Comparison of ENCODE assay signal across 19 cellular contexts in the genomic region with DNA sequence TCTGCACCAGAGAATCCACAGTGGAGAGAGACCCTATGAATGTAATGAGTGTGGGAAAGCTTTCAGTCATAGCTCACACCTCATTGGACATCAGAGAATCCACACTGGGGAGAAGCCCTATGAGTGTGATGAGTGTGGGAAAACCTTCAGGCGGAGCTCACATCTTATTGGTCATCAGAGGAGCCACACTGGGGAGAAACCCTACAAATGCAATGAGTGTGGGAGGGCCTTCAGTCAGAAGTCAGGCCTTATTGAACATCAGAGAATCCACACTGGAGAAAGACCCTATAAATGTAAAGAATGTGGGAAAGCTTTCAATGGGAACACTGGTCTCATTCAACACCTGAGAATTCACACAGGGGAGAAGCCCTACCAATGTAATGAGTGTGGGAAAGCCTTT. TPM values are rescaled to one million over a fixed set of nuclear protein-coding genes. Genes with fewer than 3 reads are reported as not detected.
DNase-seq lines count a peak whose midpoint lies in the region; ATAC-seq, FAIRE-seq and TF ChIP-seq lines count a peak whose summit lies in the region.
"Had no signal": no experiment of that assay in that cellular context is flagged by ENCODE, and none has a peak within 500 bp of the region (broad histone marks: within the 10 kb centered on the region; RNA-seq: fewer than 3 reads in every experiment).

No MANE protein-coding gene starts in this region.

- H2AFZ ChIP-seq in K562 (ENCODE audit: low read depth, low read length) = no peak overlapping the region

- 95% methylated on average over 1 of the region's 1 CpG for WGBS in K562 (ENCODE audit: insufficient coverage, low coverage, missing lambda C conversion rate)

- CTCF ChIA-PET in K562 (lab: Yijun Ruan, JAX; ENCODE audit: low intra/inter-chr PET ratio) = no interaction called here

- H3K9me1 ChIP-seq in K562 (ENCODE audit: control insufficient read depth, insufficient read depth, low read length) = no peaks in the 10 kb centered on the region

- POLR2A ChIA-PET in K562 (lab: Yijun Ruan, JAX) = interaction anchor here (1.0 to 4.6 kb wide), 10 partner anchors 8 to 182 kb away, joined by 3 to 50 read pairs (median 6); partner anchors contain the start of genes ZKSCAN8 and ZSCAN31

- no peak for TF ChIP-seq EP300 in K562 (IDR thresholded peaks at IDR 0.05; ENCODE audit: low read length)

- in situ Hi-C loops in ACHN (cut with HindIII; ENCODE audit: low pct_ligation_motif_present, low pct_unique_long_range_greater_than_20kb, low sequenced_read_pairs) = no loop called here
- in situ Hi-C loops in K562 (cut with MboI) = no loop called here

- DNase-seq in ACHN (peak; percentile 8), K562 (ENCODE audit: extremely low read depth in 1 of 4, low spot score in 3 of 4) (no peak), HPDE6-E6E7 (ENCODE audit: extremely low spot score) (no peak)
- no peak for DNase-seq in activated CD4-positive, alpha-beta T cell treated with anti-CD3 and anti-CD28 coated beads, Interleukin-2, amount 50 U/mL, for 4 hours
- DNase-seq: 8988T; AML-193; Caco-2; Calu3; CD4-positive, alpha-beta T cell; CD8-positive, alpha-beta T cell; DMS79 treated with DMSO at 0.1 percent for 48 hours had no signal

- peaks cover 37% of the 10 kb centered on the region for H3K9me3 ChIP-seq in BLaER1
- peaks cover 14% of the 10 kb centered on the region for H3K9me3 ChIP-seq in K562 (replicated peaks; ENCODE audit: control insufficient read depth, insufficient read depth, low read depth, low read length)
- H3K9me3 ChIP-seq: Caco-2 had no signal

- no peaks in the 10 kb centered on the region; the same call in 1 of the 3 replicates for H3K79me2 ChIP-seq in K562 (ENCODE audit: control insufficient read depth, insufficient read depth, low read length)

- TF ChIP-seq CTCF in K562 (IDR thresholded peaks at IDR 0.05 in 2 of 3, conservative IDR thresholded peaks at IDR 0.05 in 1 of 3; ENCODE audit: insufficient read depth in 2 of 3, low read depth in 1 of 3, low read length in 3 of 3) = no peak

- TF ChIP-seq POLR2A in K562 (conservative IDR thresholded peaks at IDR 0.05) = no peak

- H3K4me2 ChIP-seq in BLaER1 (no peak overlapping the region), K562 (ENCODE audit: insufficient read depth, low read length) (no peak overlapping the region)

- no TSS peak for BruUV-seq in K562 (replicated peaks; lab: Mats Ljungman, UMichigan)

- H3K4me1 ChIP-seq in BLaER1 (no peaks in the 10 kb centered on the region), K562 (replicated peaks in 1 of 2; ENCODE audit: control insufficient read depth in 2 of 2, insufficient read depth in 2 of 2, low read length in 2 of 2) (no peaks in the 10 kb centered on the region)
- H3K4me1 ChIP-seq: Caco-2 had no signal

- H3K9ac ChIP-seq in BLaER1 = no peak overlapping the region
- H3K9ac ChIP-seq in K562 (ENCODE audit: insufficient read depth in 1 of 2, low read depth in 2 of 2, low read length in 2 of 2) = no peak overlapping the region

- no peaks in the 10 kb centered on the region for H3K27me3 ChIP-seq in BLaER1
- H3K27me3 ChIP-seq in K562 (ENCODE audit: control insufficient read depth in 2 of 2, insufficient read depth in 2 of 2, low read length in 2 of 2) = no peaks in the 10 kb centered on the region

- ATAC-seq in K562 = peak; percentile 42; the same call in 2 of the 3 replicates
- ATAC-seq: CD8-positive, alpha-beta T cell; GM12878 had no signal

- H4K20me1 ChIP-seq in BLaER1 (peaks cover 8% of the 10 kb centered on the region; the same call in 1 of the 2 replicates), K562 (replicated peaks; ENCODE audit: control insufficient read depth, insufficient read depth, low read length) (no peaks in the 10 kb centered on the region)

- no peak overlapping the region for H3K27ac ChIP-seq in BLaER1
- no peak overlapping the region for H3K27ac ChIP-seq in K562 (ENCODE audit: extremely low read depth, low read depth, low read length)
- H3K27ac ChIP-seq: C4-2B had no signal

- H3K4me3 ChIP-seq in BLaER1 (0 out of 2 replicates have a peak overlapping the region, but pooled peaks have one; percentile 16), K562 (no peak overlapping the region)
- H3K4me3 ChIP-seq: GM12878 had no signal

- intact Hi-C loops in K562 (cut with micrococcal nuclease) = no loop called here

- FAIRE-seq in K562 (lab: Jason Lieb, UNC) = no peak
- FAIRE-seq: A204.1, D721Med, G401.6, GM12878, GM12892, GM18507 had no signal

- H3K36me3 ChIP-seq in BLaER1 (peaks cover 100% of the 10 kb centered on the region), K562 (ENCODE audit: control insufficient read depth, insufficient read depth, low read length) (peaks cover 92% of the 10 kb centered on the region)

- no peak for TF ChIP-seq RAD21 in K562 (CRISPR knock-in tag; conservative IDR thresholded peaks at IDR 0.05 in 1 of 2, IDR thresholded peaks at IDR 0.05 in 1 of 2)

TF ChIP-seq in K562, 482 proteins besides CTCF, POLR2A, EP300 and RAD21 (continues in another document):
- no peak for TF ChIP-seq BHLHE40 (IDR thresholded peaks at IDR 0.05; ENCODE audit: low read length)
- no peak for TF ChIP-seq ELF1 (tag; IDR thresholded peaks at IDR 0.05)
- TF ChIP-seq CBFB (CRISPR knock-in tag; IDR thresholded peaks at IDR 0.05) = no peak
- TF ChIP-seq ZNF518B (CRISPR knock-in tag; IDR thresholded peaks at IDR 0.05) = no peak
- no peak for TF ChIP-seq HDAC2 (IDR thresholded peaks at IDR 0.05)
- TF ChIP-seq HCFC1 (IDR thresholded peaks at IDR 0.05; ENCODE audit: low read depth, low read length) = no peak
- no peak for TF ChIP-seq ZNF589 (CRISPR knock-in tag; IDR thresholded peaks at IDR 0.05; ENCODE audit: low read depth)
- TF ChIP-seq NFE2 (IDR thresholded peaks at IDR 0.05; ENCODE audit: low read depth) = no peak

RNA-seq across cellular contexts. Expression of gene ZKSCAN8, which starts 11.9 kb away (rescaled TPM):
- total RNA-seq in K562 (2011; cell fraction: chromatin; rRNA removed; ENCODE audit: low replicate concordance) = 36.9 and 61.9 TPM in 2 replicates
- 15.2 and 22.2 TPM in 2 replicates for total RNA-seq in K562 (2011; cell fraction: nucleolus; rRNA removed)
- 40.5 and 82.1 TPM in 2 replicates for total RNA-seq in K562 (2011; cell fraction: nucleoplasm; rRNA removed)
- 12.4 and 15.4 TPM in 2 replicates for total RNA-seq in K562 (2014; rRNA removed)
- total RNA-seq in K562 (2014; rRNA removed; fragmentation: Illumina TruSeq; extraction: Trizol) = 21.7 and 25.3 TPM in 2 replicates
- 21.4 and 21.7 TPM in 2 replicates for total RNA-seq in K562 (2015; rRNA removed; fragmentation: Illumina TruSeq; extraction: Trizol)
- total RNA-seq in K562 (2021) = 26.7 and 29.9 TPM in 2 replicates
- polyA plus RNA-seq in K562 (2011; rRNA removed) = 22.1 and 40.4 TPM in 2 replicates
- 7.6 and 24.2 TPM in 2 replicates for polyA plus RNA-seq in K562 (2011; cell fraction: cytosol; rRNA removed)
- 103 and 115 TPM in 2 replicates for polyA plus RNA-seq in K562 (2011; cell fraction: nucleus; rRNA removed)
- polyA plus RNA-seq in K562 (2012) = 15.2 and 22.1 TPM in 2 replicates
- polyA plus RNA-seq in K562 (2014; fragmentation: Illumina TruSeq; extraction: Trizol) = 35.5 and 37.7 TPM in 2 replicates
- 1 to 10 TPM; 3.3 to 7.1 TPM for polyA plus RNA-seq in K562 (2014; fragmentation: Nextera tagmentation; extraction: Ambion mirVana)
- polyA plus RNA-seq in K562 (2014; rRNA removed) = 21.8 and 24.4 TPM in 2 replicates
- 37.0 and 56.3 TPM in 2 replicates for polyA minus RNA-seq in K562 (2011; rRNA and poly(A)+ RNA removed)
- 24.8 and 28.7 TPM in 2 replicates for polyA minus RNA-seq in K562 (2011; cell fraction: cytosol; rRNA and poly(A)+ RNA removed)
- polyA minus RNA-seq in K562 (2011; cell fraction: nucleus; rRNA and poly(A)+ RNA removed) = 22.8 and 48.3 TPM in 2 replicates

RNA-seq across cellular contexts. Expression of gene ZSCAN16, which starts 29.1 kb away (rescaled TPM):
- not detected in 2 replicates for total RNA-seq in K562 (2011; cell fraction: chromatin; rRNA removed; ENCODE audit: low replicate concordance)
- total RNA-seq in K562 (2011; cell fraction: nucleolus; rRNA removed) = not detected in 2 replicates
- total RNA-seq in K562 (2011; cell fraction: nucleoplasm; rRNA removed) = not detected in 2 replicates
- not detected in 2 replicates for total RNA-seq in K562 (2014; rRNA removed)
- not detected in 2 replicates for total RNA-seq in K562 (2014; rRNA removed; fragmentation: Illumina TruSeq; extraction: Trizol)
- not detected in 2 replicates for total RNA-seq in K562 (2015; rRNA removed; fragmentation: Illumina TruSeq; extraction: Trizol)
- total RNA-seq in K562 (2021) = not detected in 2 replicates
- polyA plus RNA-seq in K562 (2011; rRNA removed) = 0.20 TPM in 1 of 2 replicates, not detected in the other
- 0.04 TPM in 1 of 2 replicates, not detected in the other for polyA plus RNA-seq in K562 (2011; cell fraction: cytosol; rRNA removed)
- polyA plus RNA-seq in K562 (2011; cell fraction: nucleus; rRNA removed) = 0.22 TPM in 1 of 2 replicates, not detected in the other
- polyA plus RNA-seq in K562 (2012) = 0.09 TPM in 1 of 2 replicates, not detected in the other
- not detected in 2 replicates for polyA plus RNA-seq in K562 (2014; fragmentation: Illumina TruSeq; extraction: Trizol)
- under 1 TPM in 1 of 2 experiments, not detected in 1; 0.08 TPM for polyA plus RNA-seq in K562 (2014; fragmentation: Nextera tagmentation; extraction: Ambion mirVana)
- not detected in 2 replicates for polyA plus RNA-seq in K562 (2014; rRNA removed)
- polyA minus RNA-seq in K562 (2011; rRNA and poly(A)+ RNA removed) = 0.33 TPM in 1 of 2 replicates, not detected in the other
- not detected in 2 replicates for polyA minus RNA-seq in K562 (2011; cell fraction: cytosol; rRNA and poly(A)+ RNA removed)
- 0.44 TPM in 1 of 2 replicates, not detected in the other for polyA minus RNA-seq in K562 (2011; cell fraction: nucleus; rRNA and poly(A)+ RNA removed)
